ENCODE assay signal across 18 cellular contexts in the genomic region with DNA sequence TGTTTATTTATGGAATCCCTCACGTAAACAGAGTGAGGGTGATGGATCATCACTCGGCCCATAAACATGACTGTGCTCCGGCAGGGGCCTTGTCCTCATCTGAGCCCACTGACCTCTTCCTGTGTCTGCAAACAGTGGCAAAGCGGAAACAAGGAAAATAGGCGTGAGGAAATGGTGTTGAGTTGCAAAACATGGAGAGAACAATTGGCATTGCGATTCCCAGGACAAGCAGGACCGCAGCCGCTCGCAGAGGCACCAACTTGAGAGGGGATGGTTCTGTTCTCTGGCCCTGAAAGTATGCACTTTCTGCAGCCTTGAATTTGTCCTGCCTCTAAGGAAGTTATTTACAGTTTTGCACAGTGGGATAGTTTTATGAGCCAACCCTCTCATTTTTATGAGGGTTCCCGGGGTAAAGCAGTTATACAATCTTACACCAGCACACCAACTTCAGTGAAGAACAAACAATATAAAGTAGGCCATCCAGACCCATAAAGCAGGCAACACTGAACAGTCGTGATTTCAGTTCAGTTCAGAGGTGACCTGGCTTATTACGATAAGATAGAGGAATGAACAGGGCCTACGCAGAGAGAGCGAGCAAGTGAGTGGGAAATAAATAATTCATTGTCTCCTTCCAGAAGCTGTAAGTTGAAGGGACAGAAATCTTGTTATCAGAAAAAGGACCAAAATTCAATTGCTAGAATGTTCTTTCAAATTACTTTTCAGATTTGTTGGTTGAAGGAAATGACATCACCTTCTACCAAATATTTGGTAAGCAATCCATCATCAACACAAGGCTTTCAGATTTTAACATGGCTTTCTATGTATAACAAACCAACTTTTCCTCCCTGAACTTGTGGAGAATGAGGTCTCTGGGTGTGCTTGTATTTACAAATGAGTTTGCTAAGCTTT.
A peak's percentile ranks its signal among the peaks of the same experiment; 100 is the strongest.
DNase-seq lines count a peak whose midpoint lies in the region; ATAC-seq and TF ChIP-seq lines count a peak whose summit lies in the region.
"Had no signal": no experiment of that assay in that cellular context is flagged by ENCODE, and none has a peak within 500 bp of the region (broad histone marks: within the 10 kb centered on the region; RNA-seq: fewer than 3 reads in every experiment).

No MANE protein-coding gene starts in this region.

- H3K9me3 ChIP-seq in A673 (ENCODE audit: low read depth, low read length, poor library complexity, severe bottlenecking): no peaks in the 10 kb centered on the region
- no peaks in the 10 kb centered on the region for H3K9me3 ChIP-seq in Panc1 (ENCODE audit: control insufficient read depth, insufficient read depth, low read depth, low read length)
- no peaks in the 10 kb centered on the region for H3K9me3 ChIP-seq in neural progenitor cell (ENCODE audit: low read depth)
- H3K9me3 ChIP-seq in left lung: no peaks in the 10 kb centered on the region

- no peak overlapping the region for H3K27ac Mint-ChIP-seq in neural progenitor cell
- no peak overlapping the region for H3K27ac Mint-ChIP-seq in activated CD4-positive, alpha-beta T cell treated with anti-CD3 and anti-CD28 coated beads for 36 hours
- H3K27ac Mint-ChIP-seq: activated naive CD4-positive, alpha-beta T cell treated with anti-CD3 and anti-CD28 coated beads, Interleukin-2, amount 10 ng/mL, durations not matched to agents 7 days and 5 days; T-helper 17 cell had no signal

- CTCF ChIA-PET in A673 (lab: Charles Lee): no interaction called here
- CTCF ChIA-PET in Panc1 (lab: Charles Lee): no interaction called here
- CTCF ChIA-PET in activated CD4-positive, alpha-beta T cell treated with anti-CD3 and anti-CD28 coated beads for 36 hours (lab: Charles Lee): no interaction called here

- H3K36me3 ChIP-seq in A673 (ENCODE audit: insufficient read depth, low read length, poor library complexity, severe bottlenecking): no peaks in the 10 kb centered on the region
- no peaks in the 10 kb centered on the region for H3K36me3 ChIP-seq in Panc1 (ENCODE audit: control insufficient read depth, insufficient read depth, low read length)
- H3K36me3 ChIP-seq in neural progenitor cell: peaks cover 3% of the 10 kb centered on the region
- no peaks in the 10 kb centered on the region for H3K36me3 ChIP-seq in left lung

- POLR2A ChIA-PET in A673 (lab: Charles Lee; ENCODE audit: low non-redundant PET) (no interaction called here), Panc1 (lab: Charles Lee) (no interaction called here)
- POLR2A ChIA-PET in activated CD4-positive, alpha-beta T cell treated with anti-CD3 and anti-CD28 coated beads for 36 hours (lab: Charles Lee): interaction anchor here (0.6 kb wide), 1 partner anchor 410 kb away, joined by 4 read pairs; no protein-coding TSS in a partner anchor

- H3K9ac ChIP-seq in neural progenitor cell: no peak overlapping the region

- peaks cover 12% of the 10 kb centered on the region for H3K4me1 Mint-ChIP-seq in neural progenitor cell
- H3K4me1 Mint-ChIP-seq in activated CD4-positive, alpha-beta T cell treated with anti-CD3 and anti-CD28 coated beads for 36 hours: no peaks in the 10 kb centered on the region
- H3K4me1 Mint-ChIP-seq: activated naive CD4-positive, alpha-beta T cell treated with anti-CD3 and anti-CD28 coated beads, Interleukin-2, amount 10 ng/mL, durations not matched to agents 7 days and 5 days; T-helper 17 cell had no signal

- peaks cover 23% of the 10 kb centered on the region for H3K4me1 ChIP-seq in A673 (ENCODE audit: insufficient read depth, low read length, poor library complexity, severe bottlenecking)
- no peaks in the 10 kb centered on the region; the same call in 1 of the 2 replicates for H3K4me1 ChIP-seq in Panc1 (ENCODE audit: control insufficient read depth, insufficient read depth, low read length)
- H3K4me1 ChIP-seq in neural progenitor cell: peaks cover 13% of the 10 kb centered on the region
- peaks cover 3 to 5% of the 10 kb centered on the region in 2 donors for H3K4me1 ChIP-seq in left lung

- H3K27me3 ChIP-seq in A673 (replicated peaks; ENCODE audit: insufficient read depth, low read depth, low read length, poor library complexity) (no peaks in the 10 kb centered on the region), Panc1 (ENCODE audit: control insufficient read depth, insufficient read depth, low read length) (no peaks in the 10 kb centered on the region), neural progenitor cell (no peaks in the 10 kb centered on the region), left lung (no peaks in the 10 kb centered on the region)

- no peak overlapping the region for H3K4me3 ChIP-seq in A673 (ENCODE audit: low read depth, low read length, poor library complexity, severe bottlenecking)
- H3K4me3 ChIP-seq in Panc1 (ENCODE audit: low read depth in 2 of 2, low read length in 2 of 2): no peak overlapping the region
- H3K4me3 ChIP-seq in neural progenitor cell: no peak overlapping the region
- no peak overlapping the region for H3K4me3 ChIP-seq in left lung

- no peak for TF ChIP-seq CTCF in A673 (conservative IDR thresholded peaks at IDR 0.05; ENCODE audit: low read depth, low read length)
- TF ChIP-seq CTCF in Panc1 (IDR thresholded peaks at IDR 0.05): no peak
- TF ChIP-seq CTCF in neural progenitor cell (IDR thresholded peaks at IDR 0.05): no peak
- no peak for TF ChIP-seq CTCF in left lung (IDR thresholded peaks at IDR 0.05)

- H3K36me3 Mint-ChIP-seq in neural progenitor cell: no peaks in the 10 kb centered on the region
- no peaks in the 10 kb centered on the region for H3K36me3 Mint-ChIP-seq in activated CD4-positive, alpha-beta T cell treated with anti-CD3 and anti-CD28 coated beads for 36 hours (ENCODE audit: low read depth)
- H3K36me3 Mint-ChIP-seq: activated naive CD4-positive, alpha-beta T cell treated with anti-CD3 and anti-CD28 coated beads, Interleukin-2, amount 10 ng/mL, durations not matched to agents 7 days and 5 days had no signal

- peak overlapping the region; percentile 41 for H3K4me3 Mint-ChIP-seq in neural progenitor cell
- no peak overlapping the region for H3K4me3 Mint-ChIP-seq in activated CD4-positive, alpha-beta T cell treated with anti-CD3 and anti-CD28 coated beads for 36 hours
- H3K4me3 Mint-ChIP-seq: activated naive CD4-positive, alpha-beta T cell treated with anti-CD3 and anti-CD28 coated beads, Interleukin-2, amount 10 ng/mL, durations not matched to agents 7 days and 5 days; T-helper 17 cell had no signal

- peaks cover 18% of the 10 kb centered on the region for H3K9me3 Mint-ChIP-seq in neural progenitor cell
- H3K9me3 Mint-ChIP-seq in activated CD4-positive, alpha-beta T cell treated with anti-CD3 and anti-CD28 coated beads for 36 hours (ENCODE audit: low read depth): no peaks in the 10 kb centered on the region

- no peaks in the 10 kb centered on the region for H4K20me1 ChIP-seq in neural progenitor cell (ENCODE audit: low read depth)

- H3K79me2 ChIP-seq in neural progenitor cell (ENCODE audit: low read depth): no peaks in the 10 kb centered on the region

- BruUV-seq in A673 (replicated peaks; lab: Mats Ljungman, UMichigan) (no TSS peak), Panc1 (replicated peaks; lab: Mats Ljungman, UMichigan) (no TSS peak)

- H3K4me2 ChIP-seq in neural progenitor cell: no peak overlapping the region

- DNase-seq in A673 (ENCODE audit: low spot score) (peak; percentile 71), Panc1 (ENCODE audit: low read depth, low spot score) (no peak), iris pigment epithelial cell (ENCODE audit: low read depth) (peak; percentile 18), neural progenitor cell (ENCODE audit: low spot score) (no peak), left lung (no peak)
- no peak for DNase-seq in activated naive CD4-positive, alpha-beta T cell (lab: John Stamatoyannopoulos, UW)
- no peak for DNase-seq in activated CD4-positive, alpha-beta T cell treated with anti-CD3 and anti-CD28 coated beads for 36 hours
- DNase-seq: activated CD8-positive, alpha-beta memory T cell treated with anti-CD3 and anti-CD28 coated beads, Interleukin-2, amount 50 U/mL, for 4 hours; activated naive CD4-positive, alpha-beta T cell treated with anti-CD3 and anti-CD28 coated beads, Interleukin-2, amount 10 ng/mL, durations not matched to agents 7 days and 5 days; effector CD4-positive, alpha-beta T cell; foreskin fibroblast; midbrain; NCI-H2081; NCI-H526 treated with DMSO at 0.1 percent for 48 hours; substantia nigra; T-helper 17 cell had no signal

- peaks cover 8% of the 10 kb centered on the region for H3F3A ChIP-seq in neural progenitor cell (ENCODE audit: low read depth)

- no peak overlapping the region for H2AFZ ChIP-seq in neural progenitor cell (replicated peaks)

- in situ Hi-C loops in Panc1 (cut with HindIII; ENCODE audit: low pct_unique_long_range_greater_than_20kb, low sequenced_read_pairs): no loop called here

- peaks cover 4% of the 10 kb centered on the region for H3K27me3 Mint-ChIP-seq in neural progenitor cell (ENCODE audit: insufficient read depth, low read depth)
- peaks cover 4% of the 10 kb centered on the region for H3K27me3 Mint-ChIP-seq in activated CD4-positive, alpha-beta T cell treated with anti-CD3 and anti-CD28 coated beads for 36 hours
- H3K27me3 Mint-ChIP-seq: activated naive CD4-positive, alpha-beta T cell treated with anti-CD3 and anti-CD28 coated beads, Interleukin-2, amount 10 ng/mL, durations not matched to agents 7 days and 5 days had no signal

- intact Hi-C loops in A673 (cut with micrococcal nuclease; ENCODE audit: unreplicated experiment): no loop called here
- intact Hi-C loops in Panc1 (cut with micrococcal nuclease; ENCODE audit: unreplicated experiment): no loop called here
- intact Hi-C loops in left lung (cut with DNase I): no loop called here
- intact Hi-C loops in activated CD4-positive, alpha-beta T cell treated with anti-CD3 and anti-CD28 coated beads for 36 hours (cut with DNase I, micrococcal nuclease): no loop called here

- H3K27ac ChIP-seq in A673 (ENCODE audit: low read depth, low read length, poor library complexity, severe bottlenecking) (no peak overlapping the region), Panc1 (ENCODE audit: low read length) (peak overlapping the region; percentile 9; the same call in 1 of the 2 replicates), neural progenitor cell (no peak overlapping the region), left lung (no peak overlapping the region)

- ATAC-seq in Panc1 (peak; percentile 80), left lung (no peak), GM21786 (IDR thresholded peaks at IDR 0.05; ENCODE audit: unreplicated experiment) (no peak)
- ATAC-seq in activated CD4-positive, alpha-beta T cell treated with anti-CD3 and anti-CD28 coated beads for 36 hours: no peak
- ATAC-seq: activated CD4-positive, CD25-positive, alpha-beta regulatory T cell treated with anti-CD3 and anti-CD28 coated beads, Interleukin-2, amount 50 U/mL, for 24 hours; T-helper 17 cell had no signal

Comparison
In these comparisons a context has a peak if more than half of its experiments do, and no peak if none do; other contexts are left out.
1. DNase-seq: peak in A673 (single experiment) and iris pigment epithelial cell (single experiment); none in Panc1 (single experiment), neural progenitor cell (single experiment), left lung (0 of 2), activated naive CD4-positive, alpha-beta T cell (0 of 4) and activated CD4-positive, alpha-beta T cell treated with anti-CD3 and anti-CD28 coated beads for 36 hours (single experiment).